In genomic region chr13:99374169-99374991, GRCh38 we compare ENCODE assay signal across 9 cellular contexts.
DNase-seq lines count a peak whose midpoint lies in the region; ATAC-seq, FAIRE-seq and TF ChIP-seq lines count a peak whose summit lies in the region.
"Had no signal": no experiment of that assay in that cellular context is flagged by ENCODE, and none has a peak within 500 bp of the region (broad histone marks: within the 10 kb centered on the region; RNA-seq: fewer than 3 reads in every experiment).

No MANE protein-coding gene starts in this region.

- SMC1A ChIA-PET in GM12878 (lab: Charles Lee; ENCODE audit: uncharacterized antibody, unreplicated experiment), result interaction anchor here (0.7 to 10.9 kb wide), 22 partner anchors 6 to 105 kb away, joined by 3 to 148 read pairs (median 8); no protein-coding TSS in a partner anchor

- CTCF ChIA-PET in CD8-positive, alpha-beta memory T cell (lab: Charles Lee), result interaction anchor here (0.9 to 5.8 kb wide), 11 partner anchors 8 to 198 kb away, joined by 3 to 28 read pairs (median 6); no protein-coding TSS in a partner anchor
- CTCF ChIA-PET in GM12878 (lab: Yijun Ruan, JAX), result interaction anchor here (0.7 to 22.3 kb wide), 10 partner anchors 8 to 105 kb away, joined by 3 to 577 read pairs (median 6); partner anchors contain the start of gene GPR183

- H3K4me3 ChIP-seq in CD8-positive, alpha-beta memory T cell (ENCODE audit: low read length), result no peak overlapping the region
- H3K4me3 ChIP-seq in GM12878, result 0 out of 2 replicates have a peak overlapping the region, but pooled peaks have one; percentile 33

- intact Hi-C loops in GM12878 (cut with micrococcal nuclease; ENCODE audit: unreplicated experiment), result loop anchor here (1.0 to 10.0 kb wide), 4 partner anchors 8 to 230 kb away; partner anchors contain the start of gene CLYBL

- DNase-seq in CD8-positive, alpha-beta memory T cell, result no peak
- DNase-seq in GM12878 (ENCODE audit: low read depth, low spot score) (no peak), NK-92 (lab: John Stamatoyannopoulos, UW; ENCODE audit: unreplicated experiment) (no peak), COLO829 (ENCODE audit: low spot score) (no peak), omental fat pad (ENCODE audit: low spot score) (no peak), left lobe of liver (ENCODE audit: low spot score) (no peak)
- DNase-seq: NCI-H1694 treated with DMSO at 0.1 percent for 48 hours had no signal

- H3K9ac ChIP-seq in GM12878 (ENCODE audit: control insufficient read depth, insufficient read depth, low read length), result peak overlapping the region; percentile 56

- no peaks in the 10 kb centered on the region; the same call in 1 of the 2 replicates for H3K79me2 ChIP-seq in GM12878 (ENCODE audit: control insufficient read depth, insufficient read depth, low read length)

- no peaks in the 10 kb centered on the region for H4K20me1 ChIP-seq in GM12878 (ENCODE audit: control insufficient read depth, insufficient read depth)

- TF ChIP-seq CTCF in GM12878 (IDR thresholded peaks at IDR 0.05 in 2 of 3, conservative IDR thresholded peaks at IDR 0.05 in 1 of 3; ENCODE audit: control insufficient read depth in 2 of 3, extremely low read depth in 1 of 3, insufficient read depth in 1 of 3, low read depth in 3 of 3, low read length in 3 of 3) (no peak), omental fat pad (IDR thresholded peaks at IDR 0.05) (no peak)

- peaks cover 27 to 68% (median 44%) of the 10 kb centered on the region in 3 donors for H3K36me3 Mint-ChIP-seq in CD8-positive, alpha-beta memory T cell

- peak; percentile 29 for ATAC-seq in GM19455 (IDR thresholded peaks at IDR 0.05; ENCODE audit: unreplicated experiment)
- peak; percentile 32 for ATAC-seq in HG03103 (IDR thresholded peaks at IDR 0.05; ENCODE audit: low read depth, unreplicated experiment)
- peak; percentile 66 for ATAC-seq in GM12878
- ATAC-seq in omental fat pad (ENCODE audit: low FRiP score), result no peak
- ATAC-seq in left lobe of liver, result no peak

- POLR2A ChIA-PET in CD8-positive, alpha-beta memory T cell (lab: Charles Lee), result interaction anchor here (0.9 to 1.4 kb wide), 4 partner anchors 8 to 22 kb away, joined by 4 to 14 read pairs (median 5); no protein-coding TSS in a partner anchor
- POLR2A ChIA-PET in GM12878 (lab: Charles Lee), result interaction anchor here (0.6 to 5.2 kb wide), 10 partner anchors 8 to 104 kb away, joined by 3 to 28 read pairs (median 4); no protein-coding TSS in a partner anchor

- in situ Hi-C loops in GM12878 (cut with MboI), result no loop called here

- no peak for TF ChIP-seq RAD21 in GM12878 (IDR thresholded peaks at IDR 0.05; ENCODE audit: insufficient read depth, low read depth, low read length)

- no peaks in the 10 kb centered on the region for H3K36me3 ChIP-seq in CD8-positive, alpha-beta memory T cell (ENCODE audit: insufficient read depth, low read length)
- H3K36me3 ChIP-seq in GM12878 (ENCODE audit: control insufficient read depth in 2 of 2, insufficient read depth in 2 of 2, low read length in 1 of 2), result no peaks in the 10 kb centered on the region; a peak in 1 of 4 replicates

- H3K4me1 ChIP-seq in CD8-positive, alpha-beta memory T cell (ENCODE audit: insufficient read depth, low read length), result peaks cover 89% of the 10 kb centered on the region
- peaks cover 58% of the 10 kb centered on the region for H3K4me1 ChIP-seq in GM12878 (ENCODE audit: control insufficient read depth, insufficient read depth, low read length)

- H3K4me2 ChIP-seq in GM12878 (ENCODE audit: control insufficient read depth, insufficient read depth), result peak overlapping the region; percentile 77

- H3K9me3 ChIP-seq in CD8-positive, alpha-beta memory T cell (ENCODE audit: low read length), result no peaks in the 10 kb centered on the region
- no peaks in the 10 kb centered on the region; the same call in 2 of the 3 replicates for H3K9me3 ChIP-seq in GM12878 (replicated peaks; ENCODE audit: control insufficient read depth, insufficient read depth, low read length)

- no peaks in the 10 kb centered on the region for H3K27me3 ChIP-seq in CD8-positive, alpha-beta memory T cell (ENCODE audit: insufficient read depth, low read length, poor library complexity, severe bottlenecking)
- no peaks in the 10 kb centered on the region for H3K27me3 ChIP-seq in GM12878 (replicated peaks in 1 of 2; ENCODE audit: control insufficient read depth in 2 of 2, insufficient read depth in 2 of 2, low read length in 1 of 2)

- H3K27me3 Mint-ChIP-seq in CD8-positive, alpha-beta memory T cell, result peaks cover 0 to 4% of the 10 kb centered on the region in 2 donors

- RAD21 ChIA-PET in GM12878 (lab: Charles Lee; ENCODE audit: unreplicated experiment), result interaction anchor here (1.0 to 11.9 kb wide), 15 partner anchors 8 to 106 kb away, joined by 3 to 182 read pairs (median 11); partner anchors contain the start of gene GPR183

- peaks cover 77 to 97% (median 97%) of the 10 kb centered on the region in 3 donors for H3K4me1 Mint-ChIP-seq in CD8-positive, alpha-beta memory T cell

- H2AFZ ChIP-seq in GM12878 (ENCODE audit: control insufficient read depth, low read depth, low read length), result no peak overlapping the region

- H3K4me3 Mint-ChIP-seq in CD8-positive, alpha-beta memory T cell, result peak overlapping the region in 5 of 7 donors; percentile 70 to 83 (median 77)

- H3K27ac ChIP-seq in CD8-positive, alpha-beta memory T cell (ENCODE audit: low read depth, low read length), result no peak overlapping the region
- peak overlapping the region; percentile 94 for H3K27ac ChIP-seq in GM12878 (ENCODE audit: control insufficient read depth, insufficient read depth)

- BruUV-seq in GM12878 (replicated peaks; lab: Mats Ljungman, UMichigan), result TSS peak; percentile 78

- no peak for TF ChIP-seq POLR2A in GM12878 (IDR thresholded peaks at IDR 0.05; ENCODE audit: low read depth, low read length)

- no peaks in the 10 kb centered on the region for H3K9me3 Mint-ChIP-seq in CD8-positive, alpha-beta memory T cell

- peak overlapping the region; percentile 92 to 99 (median 97) for H3K27ac Mint-ChIP-seq in CD8-positive, alpha-beta memory T cell

- WGBS in GM12878 (ENCODE audit: insufficient coverage, insufficient replicate concordance, low lambda C conversion rate, missing lambda C conversion rate), result 16% methylated on average over 10 of the region's 10 CpGs

- peak; percentile 11 to 73; a peak in 1 of 4 replicates for TF ChIP-seq EP300 in GM12878 (IDR thresholded peaks at IDR 0.05; ENCODE audit: borderline replicate concordance in 1 of 2, control insufficient read depth in 1 of 2, low read depth in 2 of 2, low read length in 2 of 2)

- no peak for FAIRE-seq in GM12878 (lab: Jason Lieb, UNC)

TF ChIP-seq in GM12878, 131 proteins besides CTCF, POLR2A, EP300 and RAD21 (continues in another document):
- TF ChIP-seq NBN (IDR thresholded peaks at IDR 0.05), result no peak
- TF ChIP-seq HDAC6 (IDR thresholded peaks at IDR 0.05; ENCODE audit: unreplicated experiment), result no peak
- TF ChIP-seq KDM1A (IDR thresholded peaks at IDR 0.05; ENCODE audit: borderline replicate concordance), result no peak
- TF ChIP-seq FOXK2 (IDR thresholded peaks at IDR 0.05), result no peak
- TF ChIP-seq YY1 (IDR thresholded peaks at IDR 0.05; ENCODE audit: low read depth, low read length), result peak; percentile 57; the same call in 1 of the 2 replicates
- peak; percentile 90 for TF ChIP-seq ZBTB4 (CRISPR knock-in tag; IDR thresholded peaks at IDR 0.05)
- TF ChIP-seq SKIL (IDR thresholded peaks at IDR 0.05; ENCODE audit: low read depth, poor library complexity, severe bottlenecking), result peak; percentile 60
- TF ChIP-seq EED (IDR thresholded peaks at IDR 0.05; ENCODE audit: low read depth), result peak; percentile 54; the same call in 1 of the 2 replicates
- 0 out of 2 replicates have a peak, but pooled peaks have one; percentile 25 for TF ChIP-seq CBFB (IDR thresholded peaks at IDR 0.05; ENCODE audit: low read depth)
- TF ChIP-seq JUNB (IDR thresholded peaks at IDR 0.05), result peak; percentile 38
- 0 out of 2 replicates have a peak, but pooled peaks have one; percentile 65 for TF ChIP-seq EZH2 (IDR thresholded peaks at IDR 0.05; ENCODE audit: borderline replicate concordance, control insufficient read depth, low read depth, low read length)
- peak; percentile 62 for TF ChIP-seq RUNX3 (IDR thresholded peaks at IDR 0.05; ENCODE audit: low read length)

Comparison
In these comparisons a context has a peak if more than half of its experiments do, and no peak if none do; other contexts are left out.
1. ATAC-seq: peak in GM19455 (single experiment), HG03103 (single experiment) and GM12878 (single experiment); none in omental fat pad (single experiment) and left lobe of liver (single experiment).